Comparison of ENCODE assay signal across 1 cellular context in genomic region chr19:18317998-18318800, GRCh38.
A peak's percentile ranks its signal among the peaks of the same experiment; 100 is the strongest.
TF ChIP-seq lines count a peak whose summit lies in the region.

No MANE protein-coding gene starts in this region.

TF ChIP-seq in K562, 482 proteins besides CTCF, POLR2A, EP300 and RAD21 (continued from another document and continues in another):
- TF ChIP-seq ZNF586 (CRISPR knock-in tag; conservative IDR thresholded peaks at IDR 0.05) (no peak), ZNF175 (CRISPR knock-in tag; IDR thresholded peaks at IDR 0.05; ENCODE audit: low read depth) (peak; percentile 62), TSC22D4 (tag; IDR thresholded peaks at IDR 0.05) (no peak), TAL1 (IDR thresholded peaks at IDR 0.05) (peak; percentile 49), ZNF778 (CRISPR knock-in tag; IDR thresholded peaks at IDR 0.05) (no peak), TFAM (CRISPR knock-in tag; conservative IDR thresholded peaks at IDR 0.05) (no peak), PML (IDR thresholded peaks at IDR 0.05; ENCODE audit: low read length) (no peak), ZBTB8A (IDR thresholded peaks at IDR 0.05; ENCODE audit: partially characterized antibody) (no peak), ZNF280B (CRISPR knock-in tag; IDR thresholded peaks at IDR 0.05) (no peak), BCL6 (CRISPR knock-in tag; IDR thresholded peaks at IDR 0.05) (no peak), GTF2F1 (IDR thresholded peaks at IDR 0.05; ENCODE audit: low read depth, low read length) (no peak), ZNF639 (CRISPR knock-in tag; conservative IDR thresholded peaks at IDR 0.05 in 1 of 2, IDR thresholded peaks at IDR 0.05 in 1 of 2) (peak in 1 of 2 experiments; percentile 69; a peak in 2 of 4 replicates), SMAD3 (CRISPR knock-in tag; conservative IDR thresholded peaks at IDR 0.05) (0 out of 2 replicates have a peak, but pooled peaks have one; percentile 24), GATAD2A (IDR thresholded peaks at IDR 0.05) (peak; percentile 54; the same call in 1 of the 2 replicates), ZNF592 (IDR thresholded peaks at IDR 0.05) (peak; percentile 98), POLR2G (IDR thresholded peaks at IDR 0.05; ENCODE audit: low read depth, low read length) (peak; percentile 66), ZNF174 (CRISPR knock-in tag; IDR thresholded peaks at IDR 0.05) (no peak), TRIM28 (IDR thresholded peaks at IDR 0.05) (no peak), TEAD2 (tag; IDR thresholded peaks at IDR 0.05) (no peak), ZNF79 (CRISPR knock-in tag; IDR thresholded peaks at IDR 0.05; ENCODE audit: low read depth) (peak; percentile 15; the same call in 1 of the 2 replicates), RREB1 (CRISPR knock-in tag; IDR thresholded peaks at IDR 0.05) (0 out of 2 replicates have a peak, but pooled peaks have one; percentile 16), TCF3 (CRISPR knock-in tag; IDR thresholded peaks at IDR 0.05) (peak; percentile 69), ARID3A (IDR thresholded peaks at IDR 0.05; ENCODE audit: borderline replicate concordance, low read depth, low read length) (no peak), ZBTB5 (IDR thresholded peaks at IDR 0.05) (no peak), CHCHD3 (CRISPR knock-in tag; IDR thresholded peaks at IDR 0.05) (no peak), POLR3G (IDR thresholded peaks at IDR 0.05; ENCODE audit: extremely low read depth, insufficient read length, insufficient replicate concordance) (no peak), KDM5B (IDR thresholded peaks at IDR 0.05; ENCODE audit: insufficient replicate concordance, low read depth, low read length) (no peak), ATF1 (CRISPR knock-in tag; IDR thresholded peaks at IDR 0.05) (no peak), ATF1 (tag; IDR thresholded peaks at IDR 0.05) (0 out of 2 replicates have a peak, but pooled peaks have one; percentile 11), ZBTB49 (CRISPR knock-in tag; IDR thresholded peaks at IDR 0.05; ENCODE audit: borderline replicate concordance) (no peak), ZNF212 (CRISPR knock-in tag; IDR thresholded peaks at IDR 0.05) (no peak), NCOR1 (IDR thresholded peaks at IDR 0.05) (peak; percentile 45; the same call in 1 of the 2 replicates), ZNF197 (CRISPR knock-in tag; IDR thresholded peaks at IDR 0.05; ENCODE audit: low read depth) (no peak; the same call in none of the 2 replicates), ZNF780A (CRISPR knock-in tag; IDR thresholded peaks at IDR 0.05) (no peak), MTA1 (IDR thresholded peaks at IDR 0.05; ENCODE audit: borderline replicate concordance) (no peak), CBFA2T2 (conservative IDR thresholded peaks at IDR 0.05) (peak; percentile 53), MNT (conservative IDR thresholded peaks at IDR 0.05) (peak in 1 of 2 experiments; percentile 79; a peak in 2 of 4 replicates), CGGBP1 (CRISPR knock-in tag; IDR thresholded peaks at IDR 0.05) (no peak), L3MBTL2 (IDR thresholded peaks at IDR 0.05) (peak; percentile 73), XRCC5 (IDR thresholded peaks at IDR 0.05; ENCODE audit: low read depth, low read length) (no peak), MYNN (IDR thresholded peaks at IDR 0.05) (peak; percentile 74; the same call in 1 of the 2 replicates), MYNN (CRISPR knock-in tag; IDR thresholded peaks at IDR 0.05) (no peak), DDX20 (tag; IDR thresholded peaks at IDR 0.05; ENCODE audit: low read depth) (no peak), MCM3 (IDR thresholded peaks at IDR 0.05) (no peak)
